ENCODE assay signal across 32 cellular contexts in the genomic region with DNA sequence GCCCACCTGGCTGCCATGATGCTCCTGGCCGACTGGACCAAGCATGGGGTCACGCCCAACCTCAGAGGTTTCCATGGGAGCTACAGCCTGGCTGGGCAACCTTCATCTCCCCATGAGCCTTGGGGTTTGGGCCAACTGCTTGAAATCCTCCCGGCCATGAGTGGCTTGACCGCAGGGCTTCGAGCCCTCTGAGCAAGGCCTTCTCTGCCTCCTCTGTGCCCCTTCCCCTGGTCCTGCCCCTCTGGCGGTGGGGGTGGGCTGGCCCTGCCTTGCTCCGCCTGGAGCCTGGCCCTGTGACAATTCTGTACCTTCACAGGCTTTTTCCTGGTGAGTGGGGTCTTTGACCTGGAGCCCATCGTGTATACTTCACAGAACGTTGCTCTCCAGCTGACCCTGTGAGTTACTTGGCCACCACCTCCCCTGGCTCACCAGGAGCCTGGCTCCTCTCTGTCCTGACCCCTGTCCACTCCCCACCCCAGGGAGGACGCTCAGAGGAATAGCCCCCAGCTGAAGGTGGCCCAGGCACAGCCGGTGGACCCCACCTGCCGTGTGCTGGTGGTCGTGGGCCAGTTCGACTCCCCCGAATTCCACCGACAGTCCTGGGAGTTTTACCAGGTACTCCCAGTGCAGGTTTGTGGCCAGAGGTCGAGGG. TPM values are rescaled to one million over a fixed set of nuclear protein-coding genes. Genes with fewer than 3 reads are reported as not detected.
"Had no signal": no experiment of that assay in that cellular context is flagged by ENCODE, and none has a peak within 500 bp of the region (broad histone marks: within the 10 kb centered on the region; RNA-seq: fewer than 3 reads in every experiment).

No MANE protein-coding gene starts in this region.

- H3K27ac ChIP-seq: body of pancreas, Peyer's patch, SJSA1 had no signal

- FAIRE-seq: astrocyte, TTC549 had no signal

- H3K9me3 ChIP-seq: body of pancreas, MG63, Peyer's patch, SJSA1, SK-N-SH had no signal

- DNase-seq: activated CD4-positive, alpha-beta T cell treated with anti-CD3 and anti-CD28 coated beads, Interleukin-2, amount 10 ng/mL, durations not matched to agents 24 days and 14 days; activated CD4-positive, alpha-beta T cell treated with anti-CD3 and anti-CD28 coated beads, Interleukin-2, amount 50 U/mL, for 4 hours; activated CD8-positive, alpha-beta T cell treated with anti-CD3 and anti-CD28 coated beads for 36 hours; activated gamma-delta T cell; activated naive CD4-positive, alpha-beta T cell treated with Interleukin-2 at 50 U/mL for 16 hours; activated naive CD8-positive, alpha-beta T cell treated with anti-CD3 and anti-CD28 coated beads, Interleukin-2, amount 10 ng/mL, durations not matched to agents 7 days and 5 days; activated T-cell treated with anti-CD3 and anti-CD28 coated beads, Interleukin-2, amount 50 U/mL, for 1 hour; amygdala; body of pancreas; Kasumi-1; KG1; MG63; NCI-H1048; NCI-H1436 treated with DMSO at 0.1 percent for 48 hours; NCI-H1694 treated with DMSO at 0.1 percent for 48 hours; NCI-H2029; NCI-H345; NCI-H524 treated with DMSO at 0.1 percent for 48 hours; NK-92 treated with Interleukin-12 subunit alpha and Interleukin-12 subunit beta, amount 100 ng/mL, for 24 hours; PC-3; Peyer's patch; RPMI8226; SHP77 treated with DMSO at 0.1 percent for 48 hours; SK-N-SH had no signal

- H3K4me3 ChIP-seq: body of pancreas, MG63, Peyer's patch, SJSA1 had no signal

- H3K4me1 ChIP-seq: Peyer's patch, SJSA1 had no signal

- H3K4me2 ChIP-seq: SK-N-SH had no signal

- H3K27me3 ChIP-seq: body of pancreas, MG63, Peyer's patch, SJSA1 had no signal

- ATAC-seq: activated CD8-positive, alpha-beta T cell treated with anti-CD3 and anti-CD28 coated beads for 36 hours; PC-3 had no signal

- H3K9ac ChIP-seq: SK-N-SH had no signal

RNA-seq across cellular contexts. Expression of a gene that starts 8.8 kb away (rescaled TPM):
- total RNA-seq: body of pancreas had no signal

RNA-seq across cellular contexts. Expression of a gene that starts 26.2 kb away (rescaled TPM):
- total RNA-seq: activated CD4-positive, alpha-beta T cell treated with anti-CD3 and anti-CD28 coated beads, Interleukin-2, amount 10 ng/mL, durations not matched to agents 24 days and 14 days; activated CD8-positive, alpha-beta memory T cell treated with anti-CD3 and anti-CD28 coated beads for 36 hours; activated CD8-positive, alpha-beta T cell treated with anti-CD3 and anti-CD28 coated beads for 36 hours; activated naive CD8-positive, alpha-beta T cell treated with anti-CD3 and anti-CD28 coated beads, Interleukin-2, amount 10 ng/mL, durations not matched to agents 7 days and 5 days; activated T-helper 2 cell treated with anti-CD3 and anti-CD28 coated beads, Interferon-gamma antibody, Interleukin-2, Interleukin-4, amounts not matched to agents 10 μg/mL and 5 μg/mL and 100 μg/mL, durations not matched to agents 14 hours and 24 hours and 36 hours; astrocyte; body of pancreas; bronchial epithelial cell; NCI-H460; PC-3; Peyer's patch; SJSA1 had no signal
- polyA plus RNA-seq: IgD-negative memory B cell, SK-N-SH had no signal
